In genomic region chr2:85393836-85394235, GRCh38 we compare ENCODE assay signal across 17 cellular contexts. TPM values are rescaled to one million over a fixed set of nuclear protein-coding genes. Genes with fewer than 3 reads are reported as not detected.
DNase-seq lines count a peak whose midpoint lies in the region; ATAC-seq and TF ChIP-seq lines count a peak whose summit lies in the region.
"Had no signal": no experiment of that assay in that cellular context is flagged by ENCODE, and none has a peak within 500 bp of the region (broad histone marks: within the 10 kb centered on the region; RNA-seq: fewer than 3 reads in every experiment).

No MANE protein-coding gene starts in this region.

- no peaks in the 10 kb centered on the region for H3K27me3 ChIP-seq in adrenal gland
- no peaks in the 10 kb centered on the region for H3K27me3 ChIP-seq in thyroid gland
- H3K27me3 ChIP-seq in uterus: no peaks in the 10 kb centered on the region

- 79 to 95% (median 84%) methylated on average over 3 to 4 of the region's 4 CpGs for WGBS in adrenal gland, 4 donors
- 86 to 96% methylated on average over 4 of the region's 4 CpGs for WGBS in thyroid gland, 2 donors

- no peaks in the 10 kb centered on the region for H3K27me3 Mint-ChIP-seq in activated CD8-positive, alpha-beta T cell treated with anti-CD3 and anti-CD28 coated beads, Interleukin-2, amount 10 ng/mL, durations not matched to agents 7 days and 5 days (ENCODE audit: low read depth)
- H3K27me3 Mint-ChIP-seq in activated CD8-positive, alpha-beta T cell treated with anti-CD3 and anti-CD28 coated beads for 36 hours: no peaks in the 10 kb centered on the region
- no peaks in the 10 kb centered on the region for H3K27me3 Mint-ChIP-seq in memory B cell

- TF ChIP-seq POLR2A in adrenal gland (IDR thresholded peaks at IDR 0.05) (no peak), thyroid gland (IDR thresholded peaks at IDR 0.05) (no peak), uterus (IDR thresholded peaks at IDR 0.05) (no peak)

- ATAC-seq in activated CD8-positive, alpha-beta T cell treated with anti-CD3 and anti-CD28 coated beads, Interleukin-2, amount 10 ng/mL, durations not matched to agents 7 days and 5 days: no peak
- no peak for ATAC-seq in activated CD8-positive, alpha-beta T cell treated with anti-CD3 and anti-CD28 coated beads for 36 hours
- ATAC-seq in memory B cell (ENCODE audit: low read depth) (no peak), left colon (no peak)

- no peak for TF ChIP-seq CTCF in activated CD8-positive, alpha-beta T cell treated with anti-CD3 and anti-CD28 coated beads for 36 hours (IDR thresholded peaks at IDR 0.05)
- TF ChIP-seq CTCF in adrenal gland (IDR thresholded peaks at IDR 0.05) (no peak), thyroid gland (IDR thresholded peaks at IDR 0.05) (no peak), uterus (IDR thresholded peaks at IDR 0.05) (no peak)

- intact Hi-C loops in activated CD8-positive, alpha-beta T cell treated with anti-CD3 and anti-CD28 coated beads for 36 hours (cut with micrococcal nuclease): no loop called here
- intact Hi-C loops in adrenal gland (cut with DNase I): loop anchor here in 1 of 2 donors (1.0 kb wide), 1 partner anchor 29 kb away; no protein-coding TSS in a partner anchor
- intact Hi-C loops in thyroid gland (cut with DNase I): no loop called here
- intact Hi-C loops in uterus (cut with DNase I; ENCODE audit: low total_unique reads): no loop called here
- intact Hi-C loops in left colon (cut with DNase I, micrococcal nuclease): no loop called here

- H3K4me3 Mint-ChIP-seq in activated CD8-positive, alpha-beta T cell treated with anti-CD3 and anti-CD28 coated beads, Interleukin-2, amount 10 ng/mL, durations not matched to agents 7 days and 5 days: no peak overlapping the region
- no peak overlapping the region for H3K4me3 Mint-ChIP-seq in activated CD8-positive, alpha-beta T cell treated with anti-CD3 and anti-CD28 coated beads for 36 hours
- H3K4me3 Mint-ChIP-seq in memory B cell: no peak overlapping the region
- H3K4me3 Mint-ChIP-seq: neural crest cell had no signal

- no peaks in the 10 kb centered on the region for H3K9me3 Mint-ChIP-seq in activated CD8-positive, alpha-beta T cell treated with anti-CD3 and anti-CD28 coated beads, Interleukin-2, amount 10 ng/mL, durations not matched to agents 7 days and 5 days (ENCODE audit: insufficient read depth)
- H3K9me3 Mint-ChIP-seq in activated CD8-positive, alpha-beta T cell treated with anti-CD3 and anti-CD28 coated beads for 36 hours: no peaks in the 10 kb centered on the region
- H3K9me3 Mint-ChIP-seq in memory B cell: no peaks in the 10 kb centered on the region
- H3K9me3 Mint-ChIP-seq: neural crest cell had no signal

- no peak for DNase-seq in activated CD8-positive, alpha-beta T cell treated with anti-CD3 and anti-CD28 coated beads, Interleukin-2, amount 10 ng/mL, durations not matched to agents 7 days and 5 days
- no peak for DNase-seq in activated CD8-positive, alpha-beta T cell treated with anti-CD3 and anti-CD28 coated beads for 36 hours
- DNase-seq in adrenal gland: peak in 5 of 7 donors; percentile 42 to 47 (median 45)
- DNase-seq in memory B cell (ENCODE audit: low spot score in 2 of 2): no peak
- DNase-seq in thyroid gland: no peak
- DNase-seq in uterus: no peak
- no peak for DNase-seq in left colon
- DNase-seq in activated gamma-delta T cell treated with Interleukin-2 at 50 U/mL for 16 hours: no peak
- DNase-seq: activated CD8-positive, alpha-beta memory T cell treated with anti-CD3 and anti-CD28 coated beads, Interleukin-2, amount 50 U/mL, for 48 hours; amniotic stem cell; KG1; kidney; NCI-H524 treated with DMSO at 0.1 percent for 48 hours; small intestine; trophoblast cell had no signal

- H3K4me1 Mint-ChIP-seq in activated CD8-positive, alpha-beta T cell treated with anti-CD3 and anti-CD28 coated beads, Interleukin-2, amount 10 ng/mL, durations not matched to agents 7 days and 5 days (ENCODE audit: low read depth): peaks cover 21% of the 10 kb centered on the region
- peaks cover 6% of the 10 kb centered on the region for H3K4me1 Mint-ChIP-seq in activated CD8-positive, alpha-beta T cell treated with anti-CD3 and anti-CD28 coated beads for 36 hours (ENCODE audit: low read depth)
- peaks cover 16% of the 10 kb centered on the region for H3K4me1 Mint-ChIP-seq in memory B cell

- H3K27ac ChIP-seq in adrenal gland (peak overlapping the region in 3 of 5 donors; percentile 13 to 61 (median 19)), thyroid gland (peak overlapping the region; percentile 95 to 98 (median 96)), uterus (no peak overlapping the region)

- peaks cover 3 to 9% of the 10 kb centered on the region in 2 donors for H3K4me1 ChIP-seq in adrenal gland (replicated peaks in 1 of 2)
- H3K4me1 ChIP-seq in thyroid gland: peaks cover 43 to 58% of the 10 kb centered on the region in 2 donors
- H3K4me1 ChIP-seq in uterus: peaks cover 0 to 3% of the 10 kb centered on the region in 2 donors

- H3K36me3 ChIP-seq in adrenal gland (replicated peaks in 1 of 2): peaks cover 0 to 23% of the 10 kb centered on the region in 2 donors
- peaks cover 5 to 11% of the 10 kb centered on the region in 2 donors for H3K36me3 ChIP-seq in thyroid gland
- no peaks in the 10 kb centered on the region for H3K36me3 ChIP-seq in uterus

- H3K9me3 ChIP-seq in adrenal gland (replicated peaks in 1 of 3): no peaks in the 10 kb centered on the region
- no peaks in the 10 kb centered on the region for H3K9me3 ChIP-seq in thyroid gland
- no peaks in the 10 kb centered on the region for H3K9me3 ChIP-seq in uterus

- CTCF ChIA-PET in activated CD8-positive, alpha-beta T cell treated with anti-CD3 and anti-CD28 coated beads, Interleukin-2, amount 10 ng/mL, durations not matched to agents 7 days and 5 days (lab: Charles Lee): interaction anchor here (1.1 to 4.2 kb wide), 5 partner anchors 15 to 158 kb away, joined by 3 to 24 read pairs (median 9); no protein-coding TSS in a partner anchor
- CTCF ChIA-PET in activated CD8-positive, alpha-beta T cell treated with anti-CD3 and anti-CD28 coated beads for 36 hours (lab: Charles Lee): interaction anchor here (0.9 to 8.7 kb wide), 3 partner anchors 62 to 166 kb away, joined by 3 to 108 read pairs (median 4); no protein-coding TSS in a partner anchor

- H3K4me3 ChIP-seq in adrenal gland (no peak overlapping the region), thyroid gland (replicated peaks in 1 of 3) (no peak overlapping the region), uterus (no peak overlapping the region)

- H3K36me3 Mint-ChIP-seq in activated CD8-positive, alpha-beta T cell treated with anti-CD3 and anti-CD28 coated beads, Interleukin-2, amount 10 ng/mL, durations not matched to agents 7 days and 5 days (ENCODE audit: low read depth): peaks cover 45% of the 10 kb centered on the region
- no peaks in the 10 kb centered on the region for H3K36me3 Mint-ChIP-seq in activated CD8-positive, alpha-beta T cell treated with anti-CD3 and anti-CD28 coated beads for 36 hours (ENCODE audit: low read depth)
- H3K36me3 Mint-ChIP-seq in memory B cell: peaks cover 27% of the 10 kb centered on the region

- POLR2A ChIA-PET in activated CD8-positive, alpha-beta T cell treated with anti-CD3 and anti-CD28 coated beads, Interleukin-2, amount 10 ng/mL, durations not matched to agents 7 days and 5 days (lab: Charles Lee): interaction anchor here (0.6 to 2.2 kb wide), 3 partner anchors 25 to 274 kb away, joined by 3 to 5 read pairs (median 3); partner anchors contain the start of genes SFTPB and SH2D6
- POLR2A ChIA-PET in activated CD8-positive, alpha-beta T cell treated with anti-CD3 and anti-CD28 coated beads for 36 hours (lab: Charles Lee): interaction anchor here (0.5 to 2.0 kb wide), 4 partner anchors 10 to 590 kb away, joined by 3 to 9 read pairs (median 3); no protein-coding TSS in a partner anchor

- peak overlapping the region; percentile 30 for H3K27ac Mint-ChIP-seq in activated CD8-positive, alpha-beta T cell treated with anti-CD3 and anti-CD28 coated beads, Interleukin-2, amount 10 ng/mL, durations not matched to agents 7 days and 5 days
- no peak overlapping the region for H3K27ac Mint-ChIP-seq in activated CD8-positive, alpha-beta T cell treated with anti-CD3 and anti-CD28 coated beads for 36 hours
- peak overlapping the region; percentile 95 for H3K27ac Mint-ChIP-seq in memory B cell

RNA-seq across cellular contexts. Expression of gene CAPG, which starts 16.3 kb away (rescaled TPM):
- 100 to 1,000 TPM; 282 to 288 TPM for total RNA-seq in activated CD8-positive, alpha-beta T cell treated with anti-CD3 and anti-CD28 coated beads, Interleukin-2, amount 10 ng/mL, durations not matched to agents 7 days and 5 days
- total RNA-seq in activated CD8-positive, alpha-beta T cell treated with anti-CD3 and anti-CD28 coated beads for 36 hours: 10 to 100 TPM; 18.7 to 19.3 TPM
- 100 to 1,000 TPM in 1 of 8 donors, 10 to 100 TPM in 7; 17.5 to 104 (median 41.4) TPM for total RNA-seq in adrenal gland
- 100 to 1,000 TPM in 1 of 3 donors, 10 to 100 TPM in 2; 13.8 to 192 (median 71.2) TPM for polyA plus RNA-seq in adrenal gland
- total RNA-seq in thyroid gland: 100 to 1,000 TPM; 155 to 257 (median 225) TPM
- 100 to 1,000 TPM in 1 of 4 donors, 10 to 100 TPM in 3; 12.3 to 114 (median 65.2) TPM for total RNA-seq in uterus
- total RNA-seq in left colon: 10 to 100 TPM; 97.7 to 98.2 TPM

RNA-seq across cellular contexts. Expression of gene SH2D6, which starts 24.7 kb away (rescaled TPM):
- under 1 TPM; 0.61 to 0.73 TPM for total RNA-seq in activated CD8-positive, alpha-beta T cell treated with anti-CD3 and anti-CD28 coated beads, Interleukin-2, amount 10 ng/mL, durations not matched to agents 7 days and 5 days
- under 1 TPM; 0.77 to 0.96 TPM for total RNA-seq in activated CD8-positive, alpha-beta T cell treated with anti-CD3 and anti-CD28 coated beads for 36 hours
- total RNA-seq in adrenal gland: 1 to 10 TPM in 1 of 8 donors, under 1 TPM in 2, not detected in 5; 0.69 to 1.4 (median 0.74) TPM
- polyA plus RNA-seq in adrenal gland: 1 to 10 TPM in 2 of 3 donors, under 1 TPM in 1; 0.53 to 4.2 (median 1.3) TPM
- total RNA-seq in thyroid gland: 1 to 10 TPM; 1.6 to 9.0 (median 4.1) TPM
- total RNA-seq in uterus: not detected
- 1 to 10 TPM; 4.7 to 6.3 TPM for total RNA-seq in left colon
- total RNA-seq: glomerular endothelial cell had no signal

RNA-seq across cellular contexts. Expression of gene ELMOD3, which starts 39.3 kb away (rescaled TPM):
- 10 to 100 TPM; 14.4 to 19.9 TPM for total RNA-seq in activated CD8-positive, alpha-beta T cell treated with anti-CD3 and anti-CD28 coated beads, Interleukin-2, amount 10 ng/mL, durations not matched to agents 7 days and 5 days
- total RNA-seq in activated CD8-positive, alpha-beta T cell treated with anti-CD3 and anti-CD28 coated beads for 36 hours: 10 to 100 TPM; 11.8 to 13.0 TPM
- total RNA-seq in adrenal gland (10 to 100 TPM; 12.3 to 37.0 (median 25.3) TPM), thyroid gland (10 to 100 TPM; 23.4 to 34.5 (median 31.4) TPM), uterus (10 to 100 TPM; 12.8 to 45.3 (median 21.0) TPM), left colon (10 to 100 TPM; 18.3 to 19.6 TPM)
- polyA plus RNA-seq in adrenal gland: 10 to 100 TPM; 18.9 to 69.0 (median 63.1) TPM

RNA-seq across cellular contexts. Expression of gene RETSAT, which starts 39.5 kb away (rescaled TPM):
- total RNA-seq in activated CD8-positive, alpha-beta T cell treated with anti-CD3 and anti-CD28 coated beads, Interleukin-2, amount 10 ng/mL, durations not matched to agents 7 days and 5 days: 10 to 100 TPM; 27.8 to 28.4 TPM
- 10 to 100 TPM; 21.3 to 22.9 TPM for total RNA-seq in activated CD8-positive, alpha-beta T cell treated with anti-CD3 and anti-CD28 coated beads for 36 hours
- total RNA-seq in adrenal gland: 100 to 1,000 TPM in 7 of 8 donors, 10 to 100 TPM in 1; 93.8 to 178 (median 131) TPM
- 100 to 1,000 TPM in 1 of 3 donors, 10 to 100 TPM in 2; 26.1 to 209 (median 60.7) TPM for polyA plus RNA-seq in adrenal gland
- total RNA-seq in thyroid gland: 100 to 1,000 TPM in 3 of 4 donors, 10 to 100 TPM in 1; 88.2 to 253 (median 182) TPM
- 10 to 100 TPM; 28.0 to 34.1 (median 31.9) TPM for total RNA-seq in uterus
- total RNA-seq in left colon: 100 to 1,000 TPM; 245 to 291 TPM

Comparison
In these comparisons a context has a peak if more than half of its experiments do, and no peak if none do; other contexts are left out.
1. DNase-seq: peak in adrenal gland (5 of 7); none in activated CD8-positive, alpha-beta T cell treated with anti-CD3 and anti-CD28 coated beads, Interleukin-2, amount 10 ng/mL, durations not matched to agents 7 days and 5 days (single experiment), activated CD8-positive, alpha-beta T cell treated with anti-CD3 and anti-CD28 coated beads for 36 hours (single experiment), memory B cell (0 of 2), thyroid gland (0 of 2), uterus (0 of 2), left colon (0 of 2) and activated gamma-delta T cell treated with Interleukin-2 at 50 U/mL for 16 hours (single experiment).
2. H3K27ac ChIP-seq: peak in adrenal gland (3 of 5) and thyroid gland (3 of 3); none in uterus (0 of 2).